In the genomic region with DNA sequence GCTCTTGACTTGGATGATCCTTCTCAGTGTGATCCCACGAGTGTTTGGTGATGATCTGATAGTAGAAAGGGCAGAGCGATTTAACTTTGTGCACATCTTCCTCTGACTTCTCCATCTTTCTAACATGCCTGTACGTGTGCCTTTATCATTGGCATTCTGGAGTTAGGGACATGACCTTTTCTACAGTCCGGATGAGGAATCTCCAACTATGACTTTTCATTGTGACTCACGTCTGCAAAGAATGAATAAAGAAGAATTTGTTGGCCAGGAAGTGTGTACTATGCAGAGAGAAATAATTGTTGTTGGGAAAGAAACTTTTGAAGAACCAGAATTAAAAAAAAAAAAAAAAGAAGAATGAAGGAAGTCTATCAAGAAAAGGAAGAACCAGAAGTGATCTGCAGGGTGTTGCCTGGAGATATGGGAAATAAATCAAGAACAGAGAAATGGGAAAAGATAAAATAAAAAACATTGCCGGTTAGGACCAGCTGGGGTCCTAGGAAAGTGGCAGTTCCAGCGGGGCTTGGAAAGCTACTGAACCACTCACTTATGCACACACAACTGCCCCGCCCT, we compare ENCODE assay signal across 1 cellular context.
TF ChIP-seq lines count a peak whose summit lies in the region.

No MANE protein-coding gene starts in this region.

TF ChIP-seq in endothelial cell of umbilical vein, 7 proteins besides CTCF, POLR2A, EP300 and RAD21 (continued from another document):
- TF ChIP-seq JUN (IDR thresholded peaks at IDR 0.05; ENCODE audit: borderline replicate concordance, insufficient read depth, insufficient read length, low read depth) (peak; percentile 85), FOS (IDR thresholded peaks at IDR 0.05; ENCODE audit: borderline replicate concordance, insufficient read depth, low read length) (peak; percentile 90), POLR2AphosphoS5 (IDR thresholded peaks at IDR 0.05; ENCODE audit: insufficient read depth, low read depth, low read length) (no peak)
TF ChIP-seq in endothelial cell of umbilical vein: peak in this region for 3.
